In the genomic region with DNA sequence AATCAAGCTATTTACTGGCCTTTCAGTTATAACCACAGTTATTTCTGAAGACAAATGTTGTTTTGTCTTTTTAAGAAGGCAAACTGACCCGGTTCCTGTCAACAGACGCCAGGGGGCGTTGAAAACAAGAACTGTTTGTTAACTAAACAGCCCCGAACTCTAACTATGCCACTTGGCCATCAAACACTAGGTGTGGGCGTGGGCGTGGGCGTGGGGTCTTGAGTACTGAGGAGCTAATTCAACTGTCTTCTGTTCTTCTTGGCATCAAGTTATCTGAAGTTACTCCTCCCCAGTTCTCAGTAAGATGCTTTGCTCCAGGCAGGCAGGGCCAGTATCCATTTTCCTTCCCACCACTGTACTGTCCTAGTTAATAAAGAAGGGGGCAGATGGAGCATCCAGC, we compare ENCODE assay signal across 9 cellular contexts.
DNase-seq lines count a peak whose midpoint lies in the region; ATAC-seq lines count a peak whose summit lies in the region.
"Had no signal": no experiment of that assay in that cellular context is flagged by ENCODE, and none has a peak within 500 bp of the region (broad histone marks: within the 10 kb centered on the region; RNA-seq: fewer than 3 reads in every experiment).

No MANE protein-coding gene starts in this region.

- no peak overlapping the region for H3K4me3 Mint-ChIP-seq in activated CD4-positive, alpha-beta memory T cell treated with anti-CD3 and anti-CD28 coated beads for 36 hours
- H3K4me3 Mint-ChIP-seq in effector memory CD8-positive, alpha-beta T cell = no peak overlapping the region
- no peak overlapping the region for H3K4me3 Mint-ChIP-seq in stimulated activated effector memory CD8-positive, alpha-beta T cell treated with anti-CD3 and anti-CD28 coated beads, Interleukin-12 subunit alpha, Interleukin-12 subunit beta, amount 100 ng/mL, for 72 hours

- H3K36me3 Mint-ChIP-seq in activated CD4-positive, alpha-beta memory T cell treated with anti-CD3 and anti-CD28 coated beads for 36 hours = no peaks in the 10 kb centered on the region
- peaks cover 3% of the 10 kb centered on the region for H3K36me3 Mint-ChIP-seq in effector memory CD8-positive, alpha-beta T cell (ENCODE audit: insufficient read depth)
- H3K36me3 Mint-ChIP-seq in stimulated activated effector memory CD8-positive, alpha-beta T cell treated with anti-CD3 and anti-CD28 coated beads, Interleukin-12 subunit alpha, Interleukin-12 subunit beta, amount 100 ng/mL, for 72 hours = no peaks in the 10 kb centered on the region

- H3K27me3 Mint-ChIP-seq in activated CD4-positive, alpha-beta memory T cell treated with anti-CD3 and anti-CD28 coated beads for 36 hours = no peaks in the 10 kb centered on the region
- H3K27me3 Mint-ChIP-seq in effector memory CD8-positive, alpha-beta T cell = no peaks in the 10 kb centered on the region

- CTCF ChIA-PET in activated CD4-positive, alpha-beta memory T cell treated with anti-CD3 and anti-CD28 coated beads for 36 hours (lab: Charles Lee) = interaction anchor here (0.6 to 5.4 kb wide), 16 partner anchors 10 to 427 kb away, joined by 3 to 43 read pairs (median 4); partner anchors contain the start of gene RAD51C

- POLR2A ChIA-PET in activated CD4-positive, alpha-beta memory T cell treated with anti-CD3 and anti-CD28 coated beads for 36 hours (lab: Charles Lee) = interaction anchor here (4.1 kb wide), 1 partner anchor 54 kb away, joined by 18 read pairs; no protein-coding TSS in a partner anchor

- intact Hi-C loops in activated CD4-positive, alpha-beta memory T cell treated with anti-CD3 and anti-CD28 coated beads for 36 hours (cut with micrococcal nuclease) = no loop called here

- no peak overlapping the region for H3K27ac Mint-ChIP-seq in activated CD4-positive, alpha-beta memory T cell treated with anti-CD3 and anti-CD28 coated beads for 36 hours
- H3K27ac Mint-ChIP-seq in effector memory CD8-positive, alpha-beta T cell = no peak overlapping the region
- H3K27ac Mint-ChIP-seq in stimulated activated effector memory CD8-positive, alpha-beta T cell treated with anti-CD3 and anti-CD28 coated beads, Interleukin-12 subunit alpha, Interleukin-12 subunit beta, amount 100 ng/mL, for 72 hours = no peak overlapping the region

- ATAC-seq in effector memory CD8-positive, alpha-beta T cell (replicated peaks) = peak; percentile 60
- ATAC-seq in stimulated activated effector memory CD8-positive, alpha-beta T cell treated with anti-CD3 and anti-CD28 coated beads, Interleukin-12 subunit alpha, Interleukin-12 subunit beta, amount 100 ng/mL, for 72 hours = peak; percentile 40
- ATAC-seq in HG03196 (IDR thresholded peaks at IDR 0.05; ENCODE audit: unreplicated experiment) = no peak
- ATAC-seq: left colon had no signal

- H3K9me3 Mint-ChIP-seq in activated CD4-positive, alpha-beta memory T cell treated with anti-CD3 and anti-CD28 coated beads for 36 hours = no peaks in the 10 kb centered on the region
- no peaks in the 10 kb centered on the region for H3K9me3 Mint-ChIP-seq in effector memory CD8-positive, alpha-beta T cell
- no peaks in the 10 kb centered on the region for H3K9me3 Mint-ChIP-seq in stimulated activated effector memory CD8-positive, alpha-beta T cell treated with anti-CD3 and anti-CD28 coated beads, Interleukin-12 subunit alpha, Interleukin-12 subunit beta, amount 100 ng/mL, for 72 hours

- H3K4me1 Mint-ChIP-seq in activated CD4-positive, alpha-beta memory T cell treated with anti-CD3 and anti-CD28 coated beads for 36 hours (ENCODE audit: low read depth) = no peaks in the 10 kb centered on the region
- no peaks in the 10 kb centered on the region for H3K4me1 Mint-ChIP-seq in effector memory CD8-positive, alpha-beta T cell (ENCODE audit: low read depth in 2 of 2)
- H3K4me1 Mint-ChIP-seq in stimulated activated effector memory CD8-positive, alpha-beta T cell treated with anti-CD3 and anti-CD28 coated beads, Interleukin-12 subunit alpha, Interleukin-12 subunit beta, amount 100 ng/mL, for 72 hours = no peaks in the 10 kb centered on the region

- DNase-seq in SHP77 (lab: John Stamatoyannopoulos, UW) (peak; percentile 15 to 33), SHP77 treated with DMSO at 0.1 percent for 48 hours (lab: John Stamatoyannopoulos, UW) (no peak), NCI-H2227 treated with DMSO at 0.1 percent for 48 hours (lab: John Stamatoyannopoulos, UW) (peak; percentile 52), myocyte (ENCODE audit: low read depth) (peak; percentile 87)
- DNase-seq in activated CD4-positive, alpha-beta memory T cell treated with anti-CD3 and anti-CD28 coated beads for 36 hours = peak; percentile 55
- peak; percentile 34 to 44 (median 43) for DNase-seq in effector memory CD8-positive, alpha-beta T cell
- peak; percentile 28 to 62 for DNase-seq in stimulated activated effector memory CD8-positive, alpha-beta T cell treated with anti-CD3 and anti-CD28 coated beads, Interleukin-12 subunit alpha, Interleukin-12 subunit beta, amount 100 ng/mL, for 72 hours (ENCODE audit: low spot score in 2 of 2)
